16 cellular contexts compared by ENCODE assay signal in the genomic region with DNA sequence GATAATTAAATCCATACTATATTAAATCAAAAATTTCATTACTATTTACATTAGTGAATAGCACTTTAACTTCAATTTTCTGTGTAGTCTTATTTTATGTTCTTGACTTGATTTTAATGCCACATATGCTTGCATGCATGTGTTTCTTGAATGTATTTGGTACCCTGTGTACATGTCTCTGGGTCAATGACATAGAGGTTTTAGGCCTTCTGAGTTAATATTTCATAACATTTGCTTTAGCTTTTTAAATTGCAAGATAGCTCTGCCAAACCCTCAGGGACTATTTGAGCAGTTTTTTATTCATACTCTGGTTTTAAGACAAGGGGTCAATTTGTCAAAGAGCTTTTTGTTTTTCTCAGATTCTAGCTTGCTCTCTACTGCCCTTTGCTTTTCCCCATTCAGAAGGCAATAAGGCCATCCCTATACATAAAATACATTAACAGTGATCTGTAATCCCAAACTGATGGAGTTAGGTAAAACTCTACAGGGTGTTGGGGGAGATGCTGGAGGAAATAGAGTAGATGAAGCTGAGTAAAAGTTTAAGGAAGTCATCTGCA. TPM values are rescaled to one million over a fixed set of nuclear protein-coding genes. Genes with fewer than 3 reads are reported as not detected.
DNase-seq lines count a peak whose midpoint lies in the region; ATAC-seq and TF ChIP-seq lines count a peak whose summit lies in the region.
"Had no signal": no experiment of that assay in that cellular context is flagged by ENCODE, and none has a peak within 500 bp of the region (broad histone marks: within the 10 kb centered on the region; RNA-seq: fewer than 3 reads in every experiment).

No MANE protein-coding gene starts in this region.

- TF ChIP-seq EP300 in SK-N-SH (IDR thresholded peaks at IDR 0.05; ENCODE audit: borderline replicate concordance in 1 of 2, low read depth in 1 of 2, low read length in 1 of 2), result no peak

- DNase-seq in SK-N-SH, result no peak
- no peak for DNase-seq in WTC11 (ENCODE audit: low spot score)
- DNase-seq in medulla oblongata (ENCODE audit: extremely low spot score), result peak; percentile 2
- DNase-seq in right atrium auricular region (ENCODE audit: low spot score), result no peak
- DNase-seq in 8988T, result no peak
- DNase-seq in stimulated activated naive CD4-positive, alpha-beta T cell treated with Interleukin-2 at 50 U/mL for 16 hours (lab: John Stamatoyannopoulos, UW), result no peak
- DNase-seq: CD4-positive, CD25-positive, alpha-beta regulatory T cell; DMS79; NCI-H1048; NCI-H1694; NCI-H2107; PC-9 had no signal

- ATAC-seq in SK-N-SH treated with all-trans-retinoic acid at 6 μM for 48 hours (no peak), WTC11 (no peak), HG03025 (IDR thresholded peaks at IDR 0.05; ENCODE audit: low FRiP score, unreplicated experiment) (no peak)
- ATAC-seq: HCT116 had no signal

- H4K20me1 ChIP-seq in SK-N-SH (ENCODE audit: insufficient read depth), result peaks cover 32% of the 10 kb centered on the region

- H3K27ac ChIP-seq in SK-N-SH (ENCODE audit: low read depth in 2 of 2, low read length in 1 of 2) (peak overlapping the region in 1 of 2 experiments; percentile 25; a peak in 1 of 4 replicates), right atrium auricular region (no peak overlapping the region)
- H3K27ac ChIP-seq: 22Rv1, PC-9 had no signal

- no peak for TF ChIP-seq RAD21 in SK-N-SH (IDR thresholded peaks at IDR 0.05; ENCODE audit: low read length)

- peaks cover 31% of the 10 kb centered on the region for H3K4me1 Mint-ChIP-seq in WTC11

- TF ChIP-seq CTCF in SK-N-SH (IDR thresholded peaks at IDR 0.05) (no peak), WTC11 (IDR thresholded peaks at IDR 0.05) (no peak), right atrium auricular region (IDR thresholded peaks at IDR 0.05) (no peak)

- CTCF ChIA-PET in SK-N-SH (lab: Yijun Ruan, JAX) (interaction anchor here (0.6 to 1.9 kb wide), 8 partner anchors 9 to 185 kb away, joined by 3 to 6 read pairs (median 4); a partner anchor contains a TSS), WTC11 (lab: Charles Lee) (interaction anchor here (1.1 to 1.2 kb wide), 2 partner anchors 17 to 35 kb away, joined by 3 read pairs; no protein-coding TSS in a partner anchor)

- peaks cover 43% of the 10 kb centered on the region for H3F3A ChIP-seq in SK-N-SH (replicated peaks; ENCODE audit: insufficient read depth)

- H3K4me2 ChIP-seq in SK-N-SH, result peak overlapping the region; percentile 47
- H3K4me2 ChIP-seq: PC-9 had no signal

- H3K27me3 ChIP-seq in SK-N-SH (ENCODE audit: insufficient read depth) (no peaks in the 10 kb centered on the region), right atrium auricular region (no peaks in the 10 kb centered on the region)

- H3K27me3 Mint-ChIP-seq in WTC11 (ENCODE audit: low read depth), result no peaks in the 10 kb centered on the region

- H2AFZ ChIP-seq in SK-N-SH (ENCODE audit: low read depth), result no peak overlapping the region
- H2AFZ ChIP-seq: PC-9 had no signal

- H3K4me3 Mint-ChIP-seq in WTC11, result no peak overlapping the region

- H3K36me3 ChIP-seq in SK-N-SH (replicated peaks in 1 of 2; ENCODE audit: control insufficient read depth in 1 of 2, insufficient read depth in 2 of 2, low read length in 1 of 2) (peaks cover 21 to 45% of the 10 kb centered on the region in 2 experiments), right atrium auricular region (no peaks in the 10 kb centered on the region)

- peaks cover 19% of the 10 kb centered on the region for H3K36me3 Mint-ChIP-seq in WTC11
- H3K36me3 Mint-ChIP-seq: CD4-positive, CD25-positive, alpha-beta regulatory T cell had no signal

- H3K4me1 ChIP-seq in SK-N-SH (ENCODE audit: control insufficient read depth in 1 of 2, insufficient read depth in 2 of 2, low read depth in 1 of 2, low read length in 1 of 2) (peaks cover 11 to 13% of the 10 kb centered on the region in 2 experiments), right atrium auricular region (peaks cover 0 to 19% of the 10 kb centered on the region in 2 donors)

- H3K9me3 Mint-ChIP-seq in WTC11, result no peaks in the 10 kb centered on the region
- H3K9me3 Mint-ChIP-seq: CD4-positive, CD25-positive, alpha-beta regulatory T cell had no signal

- H3K9me3 ChIP-seq in SK-N-SH (no peaks in the 10 kb centered on the region), right atrium auricular region (no peaks in the 10 kb centered on the region)

- peaks cover 93% of the 10 kb centered on the region for H3K79me2 ChIP-seq in SK-N-SH (ENCODE audit: insufficient read depth)

- H3K27ac Mint-ChIP-seq in WTC11, result peak overlapping the region; percentile 6; the same call in 1 of the 2 replicates

- H3K9me2 ChIP-seq in SK-N-SH, result no peaks in the 10 kb centered on the region

- no peak overlapping the region for H3K9ac ChIP-seq in SK-N-SH

- no peak overlapping the region; a peak in 1 of 4 replicates for H3K4me3 ChIP-seq in SK-N-SH (ENCODE audit: low read depth in 2 of 2, low read length in 1 of 2)
- no peak overlapping the region for H3K4me3 ChIP-seq in right atrium auricular region
- H3K4me3 ChIP-seq: PC-9 had no signal

- POLR2A ChIA-PET in SK-N-SH (lab: Yijun Ruan, JAX) (interaction anchor here (1.0 kb wide), 1 partner anchor 125 kb away, joined by 3 read pairs; a partner anchor contains a TSS), WTC11 (lab: Charles Lee) (interaction anchor here (1.4 kb wide), 1 partner anchor 17 kb away, joined by 4 read pairs; no protein-coding TSS in a partner anchor)

TF ChIP-seq in SK-N-SH, 30 proteins besides CTCF, POLR2A, EP300 and RAD21 (continues in another document):
- no peak for TF ChIP-seq RCOR1 (IDR thresholded peaks at IDR 0.05; ENCODE audit: low read length)

TF ChIP-seq in SK-N-SH treated with all-trans-retinoic acid at 6 μM for 48 hours, 23 proteins besides CTCF, POLR2A, EP300 and RAD21 (continues in another document):
- no peak for TF ChIP-seq ARNTL (CRISPR knock-in tag; IDR thresholded peaks at IDR 0.05; ENCODE audit: borderline replicate concordance, low read depth)
- no peak for TF ChIP-seq ZNF565 (CRISPR knock-in tag; conservative IDR thresholded peaks at IDR 0.05; ENCODE audit: low read depth)
- TF ChIP-seq, protein P1, sequence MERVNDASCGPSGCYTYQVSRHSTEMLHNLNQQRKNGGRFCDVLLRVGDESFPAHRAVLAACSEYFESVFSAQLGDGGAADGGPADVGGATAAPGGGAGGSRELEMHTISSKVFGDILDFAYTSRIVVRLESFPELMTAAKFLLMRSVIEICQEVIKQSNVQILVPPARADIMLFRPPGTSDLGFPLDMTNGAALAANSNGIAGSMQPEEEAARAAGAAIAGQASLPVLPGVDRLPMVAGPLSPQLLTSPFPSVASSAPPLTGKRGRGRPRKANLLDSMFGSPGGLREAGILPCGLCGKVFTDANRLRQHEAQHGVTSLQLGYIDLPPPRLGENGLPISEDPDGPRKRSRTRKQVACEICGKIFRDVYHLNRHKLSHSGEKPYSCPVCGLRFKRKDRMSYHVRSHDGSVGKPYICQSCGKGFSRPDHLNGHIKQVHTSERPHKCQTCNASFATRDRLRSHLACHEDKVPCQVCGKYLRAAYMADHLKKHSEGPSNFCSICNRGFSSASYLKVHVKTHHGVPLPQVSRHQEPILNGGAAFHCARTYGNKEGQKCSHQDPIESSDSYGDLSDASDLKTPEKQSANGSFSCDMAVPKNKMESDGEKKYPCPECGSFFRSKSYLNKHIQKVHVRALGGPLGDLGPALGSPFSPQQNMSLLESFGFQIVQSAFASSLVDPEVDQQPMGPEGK (CRISPR knock-in tag; IDR thresholded peaks at IDR 0.05; ENCODE audit: borderline replicate concordance), result no peak

TF ChIP-seq in WTC11, 78 proteins besides CTCF, POLR2A, EP300 and RAD21 (continues in another document):
- TF ChIP-seq, protein P2, sequence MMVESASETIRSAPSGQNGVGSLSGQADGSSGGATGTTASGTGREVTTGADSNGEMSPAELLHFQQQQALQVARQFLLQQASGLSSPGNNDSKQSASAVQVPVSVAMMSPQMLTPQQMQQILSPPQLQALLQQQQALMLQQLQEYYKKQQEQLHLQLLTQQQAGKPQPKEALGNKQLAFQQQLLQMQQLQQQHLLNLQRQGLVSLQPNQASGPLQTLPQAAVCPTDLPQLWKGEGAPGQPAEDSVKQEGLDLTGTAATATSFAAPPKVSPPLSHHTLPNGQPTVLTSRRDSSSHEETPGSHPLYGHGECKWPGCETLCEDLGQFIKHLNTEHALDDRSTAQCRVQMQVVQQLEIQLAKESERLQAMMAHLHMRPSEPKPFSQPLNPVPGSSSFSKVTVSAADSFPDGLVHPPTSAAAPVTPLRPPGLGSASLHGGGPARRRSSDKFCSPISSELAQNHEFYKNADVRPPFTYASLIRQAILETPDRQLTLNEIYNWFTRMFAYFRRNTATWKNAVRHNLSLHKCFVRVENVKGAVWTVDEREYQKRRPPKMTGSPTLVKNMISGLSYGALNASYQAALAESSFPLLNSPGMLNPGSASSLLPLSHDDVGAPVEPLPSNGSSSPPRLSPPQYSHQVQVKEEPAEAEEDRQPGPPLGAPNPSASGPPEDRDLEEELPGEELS (CRISPR knock-in tag; IDR thresholded peaks at IDR 0.05), result no peak

RNA-seq across cellular contexts. Expression of a gene that starts 5.0 kb away (rescaled TPM):
- polyA plus RNA-seq in SK-N-SH (2012; rRNA removed), result 26.7 and 33.8 TPM in 2 replicates
- 39.0 and 44.0 TPM in 2 replicates for polyA plus RNA-seq in SK-N-SH (2012; cell fraction: cytosol; rRNA removed)
- polyA plus RNA-seq in SK-N-SH (2012; cell fraction: nucleus; rRNA removed), result 15.6 and 19.4 TPM in 2 replicates
- 12.7 to 16.4 TPM (median 13.6 TPM) in 3 replicates for total RNA-seq in WTC11 (2021)
- 10 to 100 TPM in 1 of 2 donors, 1 to 10 TPM in 1; 3.5 to 10.9 TPM for total RNA-seq in right atrium auricular region

RNA-seq across cellular contexts. Expression of a gene that starts 5.4 kb away (rescaled TPM):
- 2.4 and 3.9 TPM in 2 replicates for polyA plus RNA-seq in SK-N-SH (2012; rRNA removed)
- polyA plus RNA-seq in SK-N-SH (2012; cell fraction: cytosol; rRNA removed), result 2.3 and 2.6 TPM in 2 replicates
- polyA plus RNA-seq in SK-N-SH (2012; cell fraction: nucleus; rRNA removed), result 4.2 and 6.1 TPM in 2 replicates
- total RNA-seq in WTC11 (2021) (1.4 to 3.3 TPM (median 1.7 TPM) in 3 replicates), right atrium auricular region (10 to 100 TPM; 18.0 to 19.4 TPM)

RNA-seq across cellular contexts. Expression of a gene that starts 5.7 kb away (rescaled TPM):
- polyA plus RNA-seq in SK-N-SH (2012; rRNA removed), result 47.8 and 65.6 TPM in 2 replicates
- 40.3 and 44.2 TPM in 2 replicates for polyA plus RNA-seq in SK-N-SH (2012; cell fraction: cytosol; rRNA removed)
- 150 and 180 TPM in 2 replicates for polyA plus RNA-seq in SK-N-SH (2012; cell fraction: nucleus; rRNA removed)
- 72.8 to 76.3 TPM (median 75.5 TPM) in 3 replicates for total RNA-seq in WTC11 (2021)
- total RNA-seq in right atrium auricular region, result 10 to 100 TPM; 18.2 to 37.5 TPM

RNA-seq across cellular contexts. Expression of a gene that starts 17.6 kb away (rescaled TPM):
- polyA plus RNA-seq in SK-N-SH (2012; rRNA removed), result 3.0 and 5.5 TPM in 2 replicates
- polyA plus RNA-seq in SK-N-SH (2012; cell fraction: cytosol; rRNA removed), result 2.7 and 4.0 TPM in 2 replicates
- 3.7 and 4.0 TPM in 2 replicates for polyA plus RNA-seq in SK-N-SH (2012; cell fraction: nucleus; rRNA removed)
- total RNA-seq in WTC11 (2021) (2.9 to 5.4 TPM (median 3.6 TPM) in 3 replicates), right atrium auricular region (10 to 100 TPM in 1 of 2 donors, 1 to 10 TPM in 1; 8.8 to 16.2 TPM)

RNA-seq across cellular contexts. Expression of a gene that starts 28.8 kb away (rescaled TPM):
- 0.12 and 0.16 TPM in 2 replicates for polyA plus RNA-seq in SK-N-SH (2012; rRNA removed)
- polyA plus RNA-seq in SK-N-SH (2012; cell fraction: cytosol; rRNA removed), result 0.08 and 0.10 TPM in 2 replicates
- 1.7 and 1.8 TPM in 2 replicates for polyA plus RNA-seq in SK-N-SH (2012; cell fraction: nucleus; rRNA removed)
- total RNA-seq in WTC11 (2021), result 2.5 to 4.0 TPM (median 3.8 TPM) in 3 replicates
- total RNA-seq in right atrium auricular region, result under 1 TPM; 0.22 to 0.24 TPM
